Comparison of ENCODE assay signal across 18 cellular contexts in the genomic region with DNA sequence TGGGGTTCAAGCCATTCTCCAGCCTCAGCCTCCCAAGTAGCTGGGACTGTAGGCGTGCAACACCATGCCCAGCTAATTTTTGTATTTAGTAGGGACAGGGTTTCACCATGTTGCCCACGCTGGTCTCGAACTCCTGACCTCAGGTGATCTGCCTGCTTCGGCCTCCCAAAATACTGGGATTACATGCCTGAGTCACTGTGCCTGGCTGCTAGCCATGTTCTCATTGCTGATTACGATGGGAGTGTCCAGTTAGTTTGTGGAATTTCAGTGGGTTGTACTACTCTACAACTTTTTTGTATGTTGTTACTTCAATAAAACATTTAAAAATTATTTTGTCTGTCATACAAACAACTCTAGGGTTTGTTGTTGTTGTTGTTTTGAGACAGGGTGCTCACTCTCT. TPM values are rescaled to one million over a fixed set of nuclear protein-coding genes. Genes with fewer than 3 reads are reported as not detected.
DNase-seq lines count a peak whose midpoint lies in the region; ATAC-seq and TF ChIP-seq lines count a peak whose summit lies in the region.
"Had no signal": no experiment of that assay in that cellular context is flagged by ENCODE, and none has a peak within 500 bp of the region (broad histone marks: within the 10 kb centered on the region; RNA-seq: fewer than 3 reads in every experiment).

No MANE protein-coding gene starts in this region.

- intact Hi-C loops in sciatic nerve (cut with DNase I), result no loop called here

- H3K9me3 Mint-ChIP-seq in stimulated activated effector memory CD8-positive, alpha-beta T cell treated with anti-CD3 and anti-CD28 coated beads, Interleukin-12 subunit alpha, Interleukin-12 subunit beta, amount 100 ng/mL, for 72 hours, result no peaks in the 10 kb centered on the region
- no peaks in the 10 kb centered on the region for H3K9me3 Mint-ChIP-seq in activated naive CD8-positive, alpha-beta T cell treated with anti-CD3 and anti-CD28 coated beads for 36 hours

- no peak for ATAC-seq in sciatic nerve
- ATAC-seq in stimulated activated effector memory CD8-positive, alpha-beta T cell treated with anti-CD3 and anti-CD28 coated beads, Interleukin-12 subunit alpha, Interleukin-12 subunit beta, amount 100 ng/mL, for 72 hours, result no peak
- ATAC-seq: GM12878, heart right ventricle had no signal

- no peak overlapping the region for H3K4me3 ChIP-seq in MG63
- H3K4me3 ChIP-seq in choroid plexus epithelial cell (ENCODE audit: low read depth, low read length), result no peak overlapping the region
- H3K4me3 ChIP-seq: BLaER1 treated with 17β-estradiol and CSF1 and Interleukin-3, amounts not matched to agents 10 nM and 100 nM; GM12878; heart right ventricle; SK-N-MC; tibial nerve had no signal

- peaks cover 32% of the 10 kb centered on the region for H3K4me1 Mint-ChIP-seq in stimulated activated effector memory CD8-positive, alpha-beta T cell treated with anti-CD3 and anti-CD28 coated beads, Interleukin-12 subunit alpha, Interleukin-12 subunit beta, amount 100 ng/mL, for 72 hours
- peaks cover 23% of the 10 kb centered on the region for H3K4me1 Mint-ChIP-seq in activated naive CD8-positive, alpha-beta T cell treated with anti-CD3 and anti-CD28 coated beads for 36 hours

- H3K27me3 ChIP-seq in MG63, result no peaks in the 10 kb centered on the region
- H3K27me3 ChIP-seq: BLaER1 treated with 17β-estradiol and CSF1 and Interleukin-3, amounts not matched to agents 10 nM and 100 nM; heart right ventricle; tibial nerve had no signal

- H3K4me3 Mint-ChIP-seq in stimulated activated effector memory CD8-positive, alpha-beta T cell treated with anti-CD3 and anti-CD28 coated beads, Interleukin-12 subunit alpha, Interleukin-12 subunit beta, amount 100 ng/mL, for 72 hours, result no peak overlapping the region
- no peak overlapping the region for H3K4me3 Mint-ChIP-seq in activated naive CD8-positive, alpha-beta T cell treated with anti-CD3 and anti-CD28 coated beads for 36 hours

- peaks cover 15% of the 10 kb centered on the region for H3K36me3 Mint-ChIP-seq in stimulated activated effector memory CD8-positive, alpha-beta T cell treated with anti-CD3 and anti-CD28 coated beads, Interleukin-12 subunit alpha, Interleukin-12 subunit beta, amount 100 ng/mL, for 72 hours
- peaks cover 3% of the 10 kb centered on the region for H3K36me3 Mint-ChIP-seq in activated naive CD8-positive, alpha-beta T cell treated with anti-CD3 and anti-CD28 coated beads for 36 hours

- H3K9me3 ChIP-seq in MG63, result no peaks in the 10 kb centered on the region
- H3K9me3 ChIP-seq: heart right ventricle, tibial nerve had no signal

- no peak for TF ChIP-seq CTCF in choroid plexus epithelial cell (conservative IDR thresholded peaks at IDR 0.05; ENCODE audit: low read depth, low read length)

- H3K27me3 Mint-ChIP-seq in activated naive CD8-positive, alpha-beta T cell treated with anti-CD3 and anti-CD28 coated beads for 36 hours, result no peaks in the 10 kb centered on the region

- H3K36me3 ChIP-seq in MG63, result no peaks in the 10 kb centered on the region
- H3K36me3 ChIP-seq: tibial nerve had no signal

- DNase-seq in EL (peak; percentile 56), MG63 (peak; percentile 38), choroid plexus epithelial cell (ENCODE audit: low read depth) (peak; percentile 74), myocyte (ENCODE audit: low read depth) (peak; percentile 17), sciatic nerve (ENCODE audit: low spot score) (no peak), HuH-7.5 (ENCODE audit: low spot score) (no peak)
- DNase-seq in stimulated activated effector memory CD8-positive, alpha-beta T cell treated with anti-CD3 and anti-CD28 coated beads, Interleukin-12 subunit alpha, Interleukin-12 subunit beta, amount 100 ng/mL, for 72 hours (ENCODE audit: low spot score in 2 of 2), result no peak
- DNase-seq in activated naive CD8-positive, alpha-beta T cell treated with anti-CD3 and anti-CD28 coated beads for 36 hours, result no peak
- DNase-seq: activated gamma-delta T cell treated with Interleukin-2 at 50 U/mL for 16 hours, caudate nucleus, DMS79, NCI-H1048, NCI-H2171 had no signal

- no peak overlapping the region for H3K27ac Mint-ChIP-seq in stimulated activated effector memory CD8-positive, alpha-beta T cell treated with anti-CD3 and anti-CD28 coated beads, Interleukin-12 subunit alpha, Interleukin-12 subunit beta, amount 100 ng/mL, for 72 hours
- no peak overlapping the region for H3K27ac Mint-ChIP-seq in activated naive CD8-positive, alpha-beta T cell treated with anti-CD3 and anti-CD28 coated beads for 36 hours

RNA-seq across cellular contexts. Expression of gene VPS11, which starts 4.8 kb away (rescaled TPM):
- total RNA-seq in MG63 (2014; rRNA removed; shearing (Covaris generic); ENCODE audit: low replicate concordance), result 9.1 and 14.2 TPM in 2 replicates
- total RNA-seq in myocyte (21.2 and 22.0 TPM in 2 replicates), sciatic nerve (37.2 TPM)
- 43.4 TPM for polyA plus RNA-seq in myocyte (2012)
- 10 to 100 TPM; 19.2 to 20.2 TPM for total RNA-seq in activated naive CD8-positive, alpha-beta T cell treated with anti-CD3 and anti-CD28 coated beads for 36 hours

RNA-seq across cellular contexts. Expression of gene HYOU1, which starts 5.8 kb away (rescaled TPM):
- total RNA-seq in MG63 (2014; rRNA removed; shearing (Covaris generic); ENCODE audit: low replicate concordance), result 137 and 228 TPM in 2 replicates
- total RNA-seq in myocyte (104 and 157 TPM in 2 replicates), sciatic nerve (107 TPM)
- 159 TPM for polyA plus RNA-seq in myocyte (2012)
- 100 to 1,000 TPM; 121 to 125 TPM for total RNA-seq in activated naive CD8-positive, alpha-beta T cell treated with anti-CD3 and anti-CD28 coated beads for 36 hours

RNA-seq across cellular contexts. Expression of gene HMBS, which starts 21.9 kb away (rescaled TPM):
- total RNA-seq in MG63 (2014; rRNA removed; shearing (Covaris generic); ENCODE audit: low replicate concordance), result 35.5 and 54.7 TPM in 2 replicates
- total RNA-seq in myocyte (4.1 and 10.3 TPM in 2 replicates), sciatic nerve (10.7 TPM)
- 31.7 TPM for polyA plus RNA-seq in myocyte (2012)
- total RNA-seq in activated naive CD8-positive, alpha-beta T cell treated with anti-CD3 and anti-CD28 coated beads for 36 hours, result 10 to 100 TPM; 42.1 to 43.0 TPM

RNA-seq across cellular contexts. Expression of gene SLC37A4, which starts 32.1 kb away (rescaled TPM):
- 1.2 and 2.6 TPM in 2 replicates for total RNA-seq in MG63 (2014; rRNA removed; shearing (Covaris generic); ENCODE audit: low replicate concordance)
- 19.0 and 19.3 TPM in 2 replicates for total RNA-seq in myocyte
- 11.8 TPM for polyA plus RNA-seq in myocyte (2012)
- total RNA-seq in sciatic nerve, result 14.8 TPM
- 10 to 100 TPM; 28.2 to 30.1 TPM for total RNA-seq in activated naive CD8-positive, alpha-beta T cell treated with anti-CD3 and anti-CD28 coated beads for 36 hours

RNA-seq across cellular contexts. Expression of gene DPAGT1, which starts 38.9 kb away (rescaled TPM):
- total RNA-seq in MG63 (2014; rRNA removed; shearing (Covaris generic); ENCODE audit: low replicate concordance), result 7.9 and 18.4 TPM in 2 replicates
- total RNA-seq in myocyte, result 24.5 and 25.5 TPM in 2 replicates
- 45.1 TPM for polyA plus RNA-seq in myocyte (2012)
- 28.9 TPM for total RNA-seq in sciatic nerve
- total RNA-seq in activated naive CD8-positive, alpha-beta T cell treated with anti-CD3 and anti-CD28 coated beads for 36 hours, result 10 to 100 TPM; 58.3 to 63.6 TPM

Comparison
In these comparisons a context has a peak if more than half of its experiments do, and no peak if none do; other contexts are left out.
1. DNase-seq: peak in EL (single experiment), MG63 (single experiment), choroid plexus epithelial cell (single experiment) and myocyte (single experiment); none in sciatic nerve (single experiment), stimulated activated effector memory CD8-positive, alpha-beta T cell treated with anti-CD3 and anti-CD28 coated beads, Interleukin-12 subunit alpha, Interleukin-12 subunit beta, amount 100 ng/mL, for 72 hours (0 of 2), HuH-7.5 (single experiment) and activated naive CD8-positive, alpha-beta T cell treated with anti-CD3 and anti-CD28 coated beads for 36 hours (single experiment).